9 cellular contexts compared by ENCODE assay signal in the genomic region with DNA sequence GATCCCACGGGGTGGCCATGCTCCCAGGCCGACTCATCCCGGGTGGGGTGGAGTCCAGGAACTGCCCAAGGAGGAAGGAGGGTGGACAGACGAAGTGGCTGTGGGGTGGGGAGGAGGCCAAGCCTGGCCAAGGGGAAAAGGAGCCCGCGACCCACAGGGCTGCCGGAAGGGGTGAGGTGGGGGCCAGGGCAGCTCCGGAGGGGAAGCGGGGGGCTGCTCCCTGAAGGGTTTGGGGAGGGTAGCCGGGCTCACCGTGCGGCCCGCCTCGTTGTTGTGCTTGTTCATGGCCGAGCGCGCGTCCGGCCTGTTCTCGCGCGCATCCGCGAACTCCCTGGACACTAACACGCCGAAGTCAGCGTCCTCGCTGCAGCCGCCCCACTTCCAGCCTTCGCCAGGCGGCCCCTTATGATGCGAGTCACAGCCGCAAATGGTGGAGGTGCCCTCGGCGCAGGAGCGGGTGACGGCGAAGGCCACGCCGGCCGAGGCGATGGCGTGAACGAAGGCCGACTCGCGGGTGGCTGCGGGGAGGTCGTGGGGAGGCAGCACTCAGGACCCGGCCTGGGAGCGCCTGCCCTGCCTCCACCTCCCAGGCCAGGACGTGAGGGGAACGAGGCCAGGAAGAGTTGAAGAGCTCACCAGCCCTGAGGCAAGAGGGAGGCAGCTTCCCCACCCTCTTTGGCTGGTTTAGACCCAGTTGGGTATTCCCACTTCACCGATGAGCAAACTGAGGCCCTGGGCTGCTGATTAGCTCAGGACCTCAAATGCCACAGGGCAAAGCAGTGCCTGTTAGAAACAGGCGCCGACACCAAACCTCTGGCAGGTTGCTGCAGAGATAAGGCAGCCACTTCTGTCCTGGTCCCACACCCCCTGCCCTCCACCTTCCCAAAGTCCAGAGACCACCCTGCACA. TPM values are rescaled to one million over a fixed set of nuclear protein-coding genes. Genes with fewer than 3 reads are reported as not detected.
DNase-seq lines count a peak whose midpoint lies in the region; ATAC-seq and TF ChIP-seq lines count a peak whose summit lies in the region.
"Had no signal": no experiment of that assay in that cellular context is flagged by ENCODE, and none has a peak within 500 bp of the region (broad histone marks: within the 10 kb centered on the region; RNA-seq: fewer than 3 reads in every experiment).

No MANE protein-coding gene starts in this region.

- H3K4me1 Mint-ChIP-seq in T-cell: peaks cover 10 to 25% (median 23%) of the 10 kb centered on the region in 3 donors
- H3K4me1 Mint-ChIP-seq in immature natural killer cell: peaks cover 26 to 29% of the 10 kb centered on the region in 2 donors

- no peaks in the 10 kb centered on the region for H3K36me3 Mint-ChIP-seq in T-cell
- no peaks in the 10 kb centered on the region for H3K36me3 Mint-ChIP-seq in immature natural killer cell

- H3K27me3 Mint-ChIP-seq in T-cell: peaks cover 6 to 35% of the 10 kb centered on the region in 2 donors
- H3K27me3 Mint-ChIP-seq in immature natural killer cell (ENCODE audit: low read depth in 3 of 3): peaks cover 6 to 12% (median 11%) of the 10 kb centered on the region in 3 donors

- H3K27me3 ChIP-seq in spleen (replicated peaks in 1 of 7): peaks cover 0 to 57% (median 19%) of the 10 kb centered on the region in 7 donors
- H3K27me3 ChIP-seq in esophagus squamous epithelium: peaks cover 0 to 51% (median 0%) of the 10 kb centered on the region in 4 donors
- H3K27me3 ChIP-seq: adrenal gland had no signal

- peak overlapping the region; percentile 31 to 62 (median 43) for H3K4me3 Mint-ChIP-seq in T-cell
- peak overlapping the region; percentile 62 to 75 (median 67) for H3K4me3 Mint-ChIP-seq in immature natural killer cell

- CTCF ChIA-PET in T-cell (lab: Charles Lee): no interaction called here

- H3K9me3 ChIP-seq in spleen: no peaks in the 10 kb centered on the region
- no peaks in the 10 kb centered on the region for H3K9me3 ChIP-seq in esophagus squamous epithelium
- H3K9me3 ChIP-seq: adrenal gland had no signal

- H3K9me3 Mint-ChIP-seq in T-cell: no peaks in the 10 kb centered on the region
- no peaks in the 10 kb centered on the region for H3K9me3 Mint-ChIP-seq in immature natural killer cell

- intact Hi-C loops in spleen (cut with DNase I; ENCODE audit: low total_unique reads): no loop called here
- intact Hi-C loops in esophagus squamous epithelium (cut with DNase I): no loop called here

- no peaks in the 10 kb centered on the region for H3K36me3 ChIP-seq in spleen
- no peaks in the 10 kb centered on the region for H3K36me3 ChIP-seq in esophagus squamous epithelium
- H3K36me3 ChIP-seq: adrenal gland had no signal

- peaks cover 5 to 49% (median 38%) of the 10 kb centered on the region in 6 donors for H3K4me1 ChIP-seq in spleen
- peaks cover 3 to 41% (median 10%) of the 10 kb centered on the region in 3 donors for H3K4me1 ChIP-seq in esophagus squamous epithelium

- WGBS in spleen, 5 donors: 13 to 52% (median 28%) methylated on average over 35 to 56 of the region's 56 CpGs
- 57% methylated on average over 10 to 24 of the region's 56 CpGs for WGBS in esophagus squamous epithelium, 2 donors

- H3K27ac Mint-ChIP-seq in T-cell (no peak overlapping the region), immature natural killer cell (no peak overlapping the region)

- H3K4me3 ChIP-seq in spleen (peak overlapping the region in 7 of 8 donors; percentile 7 to 79 (median 26)), esophagus squamous epithelium (peak overlapping the region in 2 of 4 donors; percentile 21 to 48)

- TF ChIP-seq POLR2A in spleen (IDR thresholded peaks at IDR 0.05) (no peak), esophagus squamous epithelium (IDR thresholded peaks at IDR 0.05) (no peak)

- DNase-seq in GM13976 (ENCODE audit: low spot score) (peak; percentile 41), T-cell (peak in 1 of 34 experiments; percentile 23), immature natural killer cell (no peak), spleen (no peak), T-helper 1 cell (no peak), esophagus squamous epithelium (lab: John Stamatoyannopoulos, UW) (no peak)
- no peak for DNase-seq in activated effector memory CD4-positive, alpha-beta T cell treated with anti-CD3 and anti-CD28 coated beads, Interleukin-2, amount 50 U/mL, for 16 hours

- in situ Hi-C loops in GM13976 (cut with MboI; ENCODE audit: low sequenced_read_pairs, unreplicated experiment): no loop called here

- TF ChIP-seq CTCF in GM13976 (IDR thresholded peaks at IDR 0.05; ENCODE audit: borderline replicate concordance, control extremely low read depth, extremely low read depth, insufficient read depth, missing control alignments) (no peak), spleen (IDR thresholded peaks at IDR 0.05 in 8 of 11, conservative IDR thresholded peaks at IDR 0.05 in 3 of 11) (no peak), esophagus squamous epithelium (IDR thresholded peaks at IDR 0.05) (no peak)

- H3K27ac ChIP-seq in spleen: no peak overlapping the region
- no peak overlapping the region for H3K27ac ChIP-seq in esophagus squamous epithelium
- H3K27ac ChIP-seq: adrenal gland had no signal

- POLR2A ChIA-PET in T-cell (lab: Charles Lee): no interaction called here

- ATAC-seq in T-cell (replicated peaks in 1 of 4) (no peak), HG03025 (IDR thresholded peaks at IDR 0.05; ENCODE audit: low FRiP score, unreplicated experiment) (no peak)

RNA-seq across cellular contexts. Expression of gene WNT3, which starts 48.7 kb away (rescaled TPM):
- under 1 TPM in 3 of 5 donors, not detected in 2; 0.09 to 0.12 (median 0.10) TPM for total RNA-seq in T-cell
- polyA plus RNA-seq in immature natural killer cell: under 1 TPM in 2 of 3 donors, not detected in 1; 0.12 to 0.17 TPM
- total RNA-seq in spleen: under 1 TPM; 0.32 to 0.94 (median 0.66) TPM
- polyA plus RNA-seq in spleen: under 1 TPM; 0.63 to 0.74 (median 0.67) TPM
- total RNA-seq in esophagus squamous epithelium: 1 to 10 TPM in 3 of 4 donors, under 1 TPM in 1; 0.49 to 3.5 (median 2.2) TPM
